ENCODE assay signal across 9 cellular contexts in genomic region chr3:81716870-81717509, GRCh38. TPM values are rescaled to one million over a fixed set of nuclear protein-coding genes. Genes with fewer than 3 reads are reported as not detected.
DNase-seq lines count a peak whose midpoint lies in the region; ATAC-seq and TF ChIP-seq lines count a peak whose summit lies in the region.
"Had no signal": no experiment of that assay in that cellular context is flagged by ENCODE, and none has a peak within 500 bp of the region (broad histone marks: within the 10 kb centered on the region; RNA-seq: fewer than 3 reads in every experiment).

No MANE protein-coding gene starts in this region.

- peak overlapping the region in 1 of 2 donors; percentile 53 for H3K27ac ChIP-seq in lung (ENCODE audit: low read depth in 1 of 2, low read length in 1 of 2)
- no peak overlapping the region for H3K27ac ChIP-seq in transverse colon
- H3K27ac ChIP-seq in ascending aorta = peak overlapping the region in 1 of 2 donors; percentile 38

- in situ Hi-C loops in transverse colon (cut with MboI; ENCODE audit: low pct_ligation_motif_present in 1 of 4, low pct_unique_long_range_greater_than_20kb in 1 of 4, low sequenced_read_pairs in 3 of 4) = no loop called here

- intact Hi-C loops in transverse colon (cut with DNase I; ENCODE audit: low total_unique reads) (no loop called here), ascending aorta (cut with DNase I) (loop anchor here (2.0 kb wide), 1 partner anchor 44 kb away; the partner anchor contains the start of gene GBE1)

- H3K4me1 ChIP-seq in lung (ENCODE audit: control insufficient read depth in 2 of 2, insufficient read depth in 2 of 2, low read length in 2 of 2) = peaks cover 1 to 13% of the 10 kb centered on the region in 2 donors
- peaks cover 0 to 7% (median 0%) of the 10 kb centered on the region in 4 donors for H3K4me1 ChIP-seq in transverse colon
- H3K4me1 ChIP-seq in ascending aorta = peaks cover 0 to 7% of the 10 kb centered on the region in 2 donors

- H3K27me3 ChIP-seq in lung (ENCODE audit: control insufficient read depth, insufficient read depth) (no peaks in the 10 kb centered on the region), transverse colon (no peaks in the 10 kb centered on the region), ascending aorta (no peaks in the 10 kb centered on the region)

- peaks cover 0 to 6% of the 10 kb centered on the region in 2 donors for H3K36me3 ChIP-seq in lung (ENCODE audit: control insufficient read depth in 2 of 2, insufficient read depth in 2 of 2, low read length in 2 of 2)
- no peaks in the 10 kb centered on the region for H3K36me3 ChIP-seq in transverse colon
- H3K36me3 ChIP-seq in ascending aorta = peaks cover 0 to 6% of the 10 kb centered on the region in 2 donors

- 66 to 67% methylated on average over 3 of the region's 3 CpGs for WGBS in lung, 2 donors
- WGBS in transverse colon (ENCODE audit: low coverage in 1 of 2), 2 donors = 67 to 72% methylated on average over 2 to 3 of the region's 3 CpGs

- TF ChIP-seq POLR2A in transverse colon (IDR thresholded peaks at IDR 0.05) = no peak

- DNase-seq in AG09319 (ENCODE audit: extremely low read depth, low read depth) (peak; percentile 61), NCI-H146 (lab: John Stamatoyannopoulos, UW) (peak; percentile 48), cardiac fibroblast (ENCODE audit: low read depth in 2 of 2) (peak; percentile 61 to 73), lung (ENCODE audit: low spot score) (no peak), transverse colon (no peak), ascending aorta (ENCODE audit: low spot score in 2 of 2) (no peak)
- DNase-seq: naive B cell had no signal

- ATAC-seq in lung (ENCODE audit: insufficient read depth, low FRiP score) (peak; percentile 70), esophagus mucosa (no peak), HG03457 (IDR thresholded peaks at IDR 0.05; ENCODE audit: unreplicated experiment) (no peak)

- no peak for TF ChIP-seq CTCF in AG09319 (IDR thresholded peaks at IDR 0.05; ENCODE audit: low read depth, low read length)
- no peak for TF ChIP-seq CTCF in cardiac fibroblast (IDR thresholded peaks at IDR 0.05; ENCODE audit: low read depth, low read length)
- TF ChIP-seq CTCF in lung (IDR thresholded peaks at IDR 0.05; ENCODE audit: control extremely low read depth, extremely low read depth) = no peak
- TF ChIP-seq CTCF in transverse colon (IDR thresholded peaks at IDR 0.05) = no peak
- no peak for TF ChIP-seq CTCF in ascending aorta (IDR thresholded peaks at IDR 0.05)

- TF ChIP-seq EP300 in transverse colon (IDR thresholded peaks at IDR 0.05; ENCODE audit: low read depth) = no peak

- H3K9me3 ChIP-seq in lung (ENCODE audit: control insufficient read depth in 2 of 2, insufficient read depth in 1 of 2, low read length in 1 of 2) (no peaks in the 10 kb centered on the region), transverse colon (no peaks in the 10 kb centered on the region), ascending aorta (no peaks in the 10 kb centered on the region)

- H3K4me3 ChIP-seq in cardiac fibroblast (replicated peaks in 1 of 2; ENCODE audit: low read depth in 2 of 2, low read length in 2 of 2) (no peak overlapping the region), lung (no peak overlapping the region), transverse colon (no peak overlapping the region), ascending aorta (no peak overlapping the region)

RNA-seq across cellular contexts. Expression of gene GBE1, which starts 44.5 kb away (rescaled TPM):
- total RNA-seq in lung = 10 to 100 TPM; 33.9 to 39.1 TPM
- polyA plus RNA-seq in lung = 10 to 100 TPM; 10.5 to 29.4 TPM
- total RNA-seq in transverse colon = 10 to 100 TPM in 3 of 4 donors, 1 to 10 TPM in 1; 3.0 to 24.3 (median 16.7) TPM
- total RNA-seq in esophagus mucosa = 25.9 TPM
- total RNA-seq in ascending aorta = 20.8 TPM

Comparison
In these comparisons a context has a peak if more than half of its experiments do, and no peak if none do; other contexts are left out.
1. DNase-seq: peak in AG09319 (single experiment), NCI-H146 (single experiment) and cardiac fibroblast (2 of 2); none in lung (single experiment), transverse colon (single experiment) and ascending aorta (0 of 2).